ENCODE assay signal across 1 cellular context in the genomic region with DNA sequence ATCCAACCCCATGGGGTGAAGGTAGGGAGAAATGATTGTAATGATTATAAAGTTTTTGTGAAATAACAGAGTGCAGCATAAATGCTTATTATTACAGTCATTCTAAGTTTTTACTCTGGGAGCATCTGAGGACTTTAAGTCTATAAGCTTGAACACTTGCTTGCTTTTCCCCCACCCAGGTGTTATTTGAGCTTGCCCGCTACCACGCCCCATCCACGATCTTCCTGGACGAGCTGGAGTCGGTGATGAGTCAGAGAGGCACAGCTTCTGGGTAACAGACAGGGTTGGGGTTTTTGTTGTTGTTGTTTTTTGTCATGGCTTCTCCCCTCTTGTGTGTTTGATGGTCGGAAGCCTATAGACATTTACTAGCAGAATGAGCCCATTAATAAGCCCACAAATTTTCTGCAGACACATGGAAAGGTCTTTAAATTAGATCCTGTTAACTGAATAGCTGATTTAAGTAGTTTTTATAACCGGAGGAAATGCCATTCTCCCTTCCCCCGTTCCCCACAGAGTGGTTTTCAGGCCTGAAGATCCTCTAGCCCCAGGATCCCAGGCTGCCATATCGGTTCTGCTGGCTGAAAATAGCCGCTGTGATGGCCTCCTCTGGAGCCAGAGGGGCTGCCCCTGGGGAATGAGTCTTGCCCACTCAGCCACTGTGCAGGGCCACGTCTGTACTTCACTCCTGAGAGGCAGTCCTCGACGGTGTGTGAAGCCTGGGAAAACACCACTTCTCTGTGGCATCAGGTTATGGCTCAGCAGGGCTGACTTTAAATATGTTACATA.
A peak's percentile ranks its signal among the peaks of the same experiment; 100 is the strongest.
TF ChIP-seq lines count a peak whose summit lies in the region.

No MANE protein-coding gene starts in this region.

TF ChIP-seq in HEK293, 187 proteins besides CTCF, POLR2A, EP300 and RAD21 (continued from another document):
- TF ChIP-seq KLF9 (tag by site-specific recombination; IDR thresholded peaks at IDR 0.05; ENCODE audit: low read depth), result peak; percentile 35; the same call in 1 of the 2 replicates
- no peak for TF ChIP-seq ZNF302 (tag by site-specific recombination; IDR thresholded peaks at IDR 0.05; ENCODE audit: low read depth)
- TF ChIP-seq ZNF510 (tag by site-specific recombination; IDR thresholded peaks at IDR 0.05; ENCODE audit: insufficient replicate concordance), result no peak
- TF ChIP-seq ZNF391 (tag by site-specific recombination; IDR thresholded peaks at IDR 0.05; ENCODE audit: borderline replicate concordance, low read depth), result no peak
- peak; percentile 95 for TF ChIP-seq ZNF664 (tag by site-specific recombination; IDR thresholded peaks at IDR 0.05)
- no peak for TF ChIP-seq ZNF292 (tag by site-specific recombination; IDR thresholded peaks at IDR 0.05; ENCODE audit: borderline replicate concordance, low read depth)
- TF ChIP-seq ZNF549 (tag by site-specific recombination; IDR thresholded peaks at IDR 0.05), result no peak
- peak; percentile 43; the same call in 1 of the 2 replicates for TF ChIP-seq KLF1 (tag by site-specific recombination; IDR thresholded peaks at IDR 0.05)
- no peak for TF ChIP-seq ZNF426 (tag by site-specific recombination; IDR thresholded peaks at IDR 0.05)
